ENCODE assay signal across 10 cellular contexts in genomic region chr19:29526730-29527499, GRCh38. TPM values are rescaled to one million over a fixed set of nuclear protein-coding genes. Genes with fewer than 3 reads are reported as not detected.
DNase-seq lines count a peak whose midpoint lies in the region; ATAC-seq and TF ChIP-seq lines count a peak whose summit lies in the region.
"Had no signal": no experiment of that assay in that cellular context is flagged by ENCODE, and none has a peak within 500 bp of the region (broad histone marks: within the 10 kb centered on the region; RNA-seq: fewer than 3 reads in every experiment).

No MANE protein-coding gene starts in this region.

- H3K4me3 ChIP-seq in CD8-positive, alpha-beta memory T cell (ENCODE audit: low read length) = no peak overlapping the region
- H3K4me3 ChIP-seq in GM23338 (peak overlapping the region; percentile 84), neuronal stem cell (ENCODE audit: low read length in 2 of 2) (peak overlapping the region; percentile 12 to 82)

- no peaks in the 10 kb centered on the region for H3K79me1 ChIP-seq in neuronal stem cell (ENCODE audit: low read depth, low read length)

- WGBS in neuronal stem cell (ENCODE audit: extremely low coverage in 2 of 2, insufficient read length in 2 of 2, insufficient replicate concordance in 1 of 2), 2 donors = no CpG with 5 or more reads among the region's 79 CpGs

- H3K27me3 ChIP-seq in CD8-positive, alpha-beta memory T cell (ENCODE audit: insufficient read depth, low read length, poor library complexity, severe bottlenecking) = peaks cover 26% of the 10 kb centered on the region
- H3K27me3 ChIP-seq in GM23338 (ENCODE audit: insufficient read depth) (peaks cover 93% of the 10 kb centered on the region), neuronal stem cell (ENCODE audit: control insufficient read depth in 3 of 3, insufficient read depth in 3 of 3, low read depth in 1 of 3, low read length in 3 of 3) (peaks cover 28 to 92% (median 68%) of the 10 kb centered on the region in 3 experiments)

- H3K18ac ChIP-seq in neuronal stem cell (ENCODE audit: low read length) = peak overlapping the region; percentile 92

- H2BK120ac ChIP-seq in neuronal stem cell (ENCODE audit: low read depth, low read length) = no peak overlapping the region

- H3K79me2 ChIP-seq in GM23338 (replicated peaks; ENCODE audit: insufficient read depth) = no peaks in the 10 kb centered on the region

- H3K4me1 Mint-ChIP-seq in CD8-positive, alpha-beta memory T cell = peaks cover 17 to 41% (median 20%) of the 10 kb centered on the region in 3 donors
- H3K4me1 Mint-ChIP-seq in GM23338 = peaks cover 21% of the 10 kb centered on the region

- H3K9me3 Mint-ChIP-seq in CD8-positive, alpha-beta memory T cell = no peaks in the 10 kb centered on the region
- peaks cover 4% of the 10 kb centered on the region for H3K9me3 Mint-ChIP-seq in GM23338

- no peaks in the 10 kb centered on the region for H3K9me2 ChIP-seq in GM23338 (ENCODE audit: insufficient read depth)

- H3K36me3 ChIP-seq in CD8-positive, alpha-beta memory T cell (ENCODE audit: insufficient read depth, low read length) = no peaks in the 10 kb centered on the region
- H3K36me3 ChIP-seq in GM23338 (ENCODE audit: insufficient read depth) (no peaks in the 10 kb centered on the region), neuronal stem cell (replicated peaks in 1 of 2; ENCODE audit: control insufficient read depth in 2 of 2, insufficient read depth in 2 of 2, low read length in 2 of 2) (no peaks in the 10 kb centered on the region)

- peak in 1 of 5 donors; percentile 36 for DNase-seq in CD8-positive, alpha-beta memory T cell
- DNase-seq in GM23338 (ENCODE audit: low spot score) = peak; percentile 57
- peak; percentile 32 for DNase-seq in cerebellar cortex (ENCODE audit: low spot score)
- DNase-seq in neuronal stem cell (ENCODE audit: low spot score) = peak; percentile 53
- no peak for DNase-seq in HEK293T (ENCODE audit: extremely low spot score)
- no peak for DNase-seq in hippocampal formation (lab: John Stamatoyannopoulos, UW)
- DNase-seq: left cardiac atrium had no signal

- H2BK5ac ChIP-seq in neuronal stem cell (ENCODE audit: low read length) = peak overlapping the region; percentile 17

- peak overlapping the region; percentile 74; the same call in 1 of the 2 replicates for H2AFZ ChIP-seq in GM23338
- H2AFZ ChIP-seq in neuronal stem cell (ENCODE audit: low read length) = peak overlapping the region; percentile 75

- peaks cover 58 to 66% of the 10 kb centered on the region in 2 donors for H3K27me3 Mint-ChIP-seq in CD8-positive, alpha-beta memory T cell
- peaks cover 78% of the 10 kb centered on the region for H3K27me3 Mint-ChIP-seq in GM23338 (ENCODE audit: insufficient read depth, low read depth, poor library complexity)

- H3F3A ChIP-seq in GM23338 (replicated peaks; ENCODE audit: low read depth) = peaks cover 6% of the 10 kb centered on the region; the same call in 1 of the 2 replicates

- no peak overlapping the region for H4K91ac ChIP-seq in neuronal stem cell (ENCODE audit: low read depth, low read length, poor library complexity)

- H4K20me1 ChIP-seq in GM23338 (replicated peaks; ENCODE audit: insufficient read depth) = no peaks in the 10 kb centered on the region; the same call in 1 of the 2 replicates

- peak overlapping the region in 6 of 7 donors; percentile 34 to 85 (median 60) for H3K4me3 Mint-ChIP-seq in CD8-positive, alpha-beta memory T cell
- H3K4me3 Mint-ChIP-seq in GM23338 = peak overlapping the region; percentile 74

- H3K4me1 ChIP-seq in CD8-positive, alpha-beta memory T cell (ENCODE audit: insufficient read depth, low read length) = peaks cover 20% of the 10 kb centered on the region
- peaks cover 12% of the 10 kb centered on the region; the same call in 1 of the 2 replicates for H3K4me1 ChIP-seq in GM23338 (ENCODE audit: insufficient read depth)
- peaks cover 5 to 25% of the 10 kb centered on the region in 2 donors for H3K4me1 ChIP-seq in neuronal stem cell (ENCODE audit: control insufficient read depth in 2 of 2, insufficient read depth in 1 of 2, low read depth in 1 of 2, low read length in 2 of 2)

- no peak overlapping the region for H2BK15ac ChIP-seq in neuronal stem cell (ENCODE audit: low read length)

- CTCF ChIA-PET in CD8-positive, alpha-beta memory T cell (lab: Charles Lee) = no interaction called here
- CTCF ChIA-PET in HEK293T (lab: Yijun Ruan, JAX) = no interaction called here

- peak overlapping the region; percentile 93 for H3K4me2 ChIP-seq in GM23338
- H3K4me2 ChIP-seq in neuronal stem cell (ENCODE audit: insufficient read depth, low read length, poor library complexity, severe bottlenecking) = peak overlapping the region; percentile 98

- no peak for TF ChIP-seq CTCF in GM23338 (conservative IDR thresholded peaks at IDR 0.05; ENCODE audit: low read depth in 2 of 2)

- no peak overlapping the region for H3K27ac Mint-ChIP-seq in CD8-positive, alpha-beta memory T cell
- no peak overlapping the region for H3K27ac Mint-ChIP-seq in GM23338

- no peak overlapping the region for H3K4ac ChIP-seq in neuronal stem cell (ENCODE audit: low read length)

- peak overlapping the region; percentile 89 for H3K9ac ChIP-seq in neuronal stem cell (ENCODE audit: low read depth, low read length, poor library complexity)

- H3K36me3 Mint-ChIP-seq in CD8-positive, alpha-beta memory T cell = no peaks in the 10 kb centered on the region
- H3K36me3 Mint-ChIP-seq in GM23338 (ENCODE audit: low read depth) = peaks cover 3% of the 10 kb centered on the region; the same call in 1 of the 3 replicates

- ATAC-seq in GM23338 (peak; percentile 0; the same call in 2 of the 3 replicates), HG02885 (IDR thresholded peaks at IDR 0.05; ENCODE audit: poor library complexity, unreplicated experiment) (no peak), GM18858 (IDR thresholded peaks at IDR 0.05; ENCODE audit: unreplicated experiment) (no peak)

- H3K9me3 ChIP-seq in CD8-positive, alpha-beta memory T cell (ENCODE audit: low read length) = no peaks in the 10 kb centered on the region
- peaks cover 0 to 6% of the 10 kb centered on the region in 2 donors for H3K9me3 ChIP-seq in neuronal stem cell (replicated peaks in 1 of 2; ENCODE audit: control insufficient read depth in 2 of 2, insufficient read depth in 1 of 2, low read depth in 1 of 2, low read length in 2 of 2)

- H4K8ac ChIP-seq in neuronal stem cell (ENCODE audit: low read depth, low read length) = no peak overlapping the region

- H3K23ac ChIP-seq in neuronal stem cell (ENCODE audit: low read depth, low read length, poor library complexity) = peak overlapping the region; percentile 86

- POLR2A ChIA-PET in CD8-positive, alpha-beta memory T cell (lab: Charles Lee) = no interaction called here
- POLR2A ChIA-PET in HEK293T (lab: Yijun Ruan, JAX) = no interaction called here

- no peak overlapping the region for H3K27ac ChIP-seq in CD8-positive, alpha-beta memory T cell (ENCODE audit: low read depth, low read length)
- H3K27ac ChIP-seq in GM23338 (ENCODE audit: low read depth) (no peak overlapping the region), neuronal stem cell (replicated peaks; ENCODE audit: low read length) (no peak overlapping the region)

- H3K14ac ChIP-seq in neuronal stem cell (ENCODE audit: low read length) = no peak overlapping the region

- no peak overlapping the region for H2AK5ac ChIP-seq in neuronal stem cell (ENCODE audit: low read depth, low read length)

- no peak overlapping the region for H2BK12ac ChIP-seq in neuronal stem cell (ENCODE audit: low read length)

TF ChIP-seq in GM23338, 12 proteins besides CTCF, POLR2A, EP300 and RAD21:
- TF ChIP-seq CREB1 (CRISPR knock-in tag; IDR thresholded peaks at IDR 0.05; ENCODE audit: low read depth) = no peak
- peak; percentile 62 for TF ChIP-seq EZH2 (IDR thresholded peaks at IDR 0.05; ENCODE audit: low read depth, unreplicated experiment)

TF ChIP-seq in HEK293T, 16 proteins besides CTCF, POLR2A, EP300 and RAD21:
- TF ChIP-seq NFRKB (IDR thresholded peaks at IDR 0.05) (no peak), SUZ12 (IDR thresholded peaks at IDR 0.05) (no peak), ZNF384 (IDR thresholded peaks at IDR 0.05) (no peak), HDGF (IDR thresholded peaks at IDR 0.05; ENCODE audit: borderline replicate concordance) (no peak), SP1 (IDR thresholded peaks at IDR 0.05) (no peak), FOXA1 (IDR thresholded peaks at IDR 0.05) (no peak), L3MBTL2 (conservative IDR thresholded peaks at IDR 0.05) (no peak), BHLHE40 (IDR thresholded peaks at IDR 0.05; ENCODE audit: borderline replicate concordance) (no peak), FOXM1 (IDR thresholded peaks at IDR 0.05; ENCODE audit: borderline replicate concordance) (no peak), FOXK2 (IDR thresholded peaks at IDR 0.05) (no peak), ELF4 (IDR thresholded peaks at IDR 0.05) (no peak), TARDBP (IDR thresholded peaks at IDR 0.05) (no peak), ARNT (IDR thresholded peaks at IDR 0.05) (no peak), CTBP1 (IDR thresholded peaks at IDR 0.05; ENCODE audit: borderline replicate concordance) (no peak), LEF1 (IDR thresholded peaks at IDR 0.05; ENCODE audit: borderline replicate concordance) (no peak)
- TF ChIP-seq, protein P1, sequence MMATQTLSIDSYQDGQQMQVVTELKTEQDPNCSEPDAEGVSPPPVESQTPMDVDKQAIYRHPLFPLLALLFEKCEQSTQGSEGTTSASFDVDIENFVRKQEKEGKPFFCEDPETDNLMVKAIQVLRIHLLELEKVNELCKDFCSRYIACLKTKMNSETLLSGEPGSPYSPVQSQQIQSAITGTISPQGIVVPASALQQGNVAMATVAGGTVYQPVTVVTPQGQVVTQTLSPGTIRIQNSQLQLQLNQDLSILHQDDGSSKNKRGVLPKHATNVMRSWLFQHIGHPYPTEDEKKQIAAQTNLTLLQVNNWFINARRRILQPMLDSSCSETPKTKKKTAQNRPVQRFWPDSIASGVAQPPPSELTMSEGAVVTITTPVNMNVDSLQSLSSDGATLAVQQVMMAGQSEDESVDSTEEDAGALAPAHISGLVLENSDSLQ (IDR thresholded peaks at IDR 0.05) = no peak

RNA-seq across cellular contexts. Expression of gene VSTM2B, which starts 1.1 kb away (rescaled TPM):
- not detected for total RNA-seq in CD8-positive, alpha-beta memory T cell
- not detected for polyA plus RNA-seq in CD8-positive, alpha-beta memory T cell
- 0.54 and 1.8 TPM in 2 replicates for total RNA-seq in GM23338 (2014; rRNA removed; shearing (Covaris generic))
- 1.2 and 1.8 TPM in 2 replicates for polyA plus RNA-seq in GM23338 (2016; fragmentation: Nextera tagmentation; extraction: Ambion mirVana)
- 2.1 TPM for polyA plus RNA-seq in neuronal stem cell (2013, experiment 1 of 2)
- 2.2 TPM for polyA plus RNA-seq in neuronal stem cell (2013, experiment 2 of 2)
- total RNA-seq: aorta, left cardiac atrium had no signal
- polyA plus RNA-seq: aorta had no signal

Comparison
In these comparisons a context has a peak if more than half of its experiments do, and no peak if none do; other contexts are left out.
1. DNase-seq: peak in GM23338 (single experiment), cerebellar cortex (single experiment) and neuronal stem cell (single experiment); none in HEK293T (single experiment) and hippocampal formation (0 of 2).